Comparison of ENCODE assay signal across 15 cellular contexts in the genomic region with DNA sequence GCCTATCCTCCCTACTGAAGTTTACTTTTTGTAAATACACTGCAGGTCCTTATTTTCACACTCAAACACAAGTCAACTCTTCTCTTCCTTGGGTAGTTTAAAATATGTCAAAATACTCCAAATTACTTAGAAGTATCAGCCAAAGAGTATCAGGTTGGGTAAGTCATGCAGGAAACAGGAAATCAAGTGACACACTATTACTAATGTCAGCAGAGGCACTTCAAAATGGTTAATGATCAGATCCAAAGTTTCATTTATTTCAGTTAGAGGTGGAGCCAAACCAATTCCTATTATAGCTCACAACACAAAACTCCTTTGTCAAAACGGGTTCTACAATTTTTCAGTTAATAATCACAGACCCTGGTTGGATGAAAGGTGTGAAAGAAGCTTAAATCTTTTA. TPM values are rescaled to one million over a fixed set of nuclear protein-coding genes. Genes with fewer than 3 reads are reported as not detected.
DNase-seq lines count a peak whose midpoint lies in the region; ATAC-seq and TF ChIP-seq lines count a peak whose summit lies in the region.
"Had no signal": no experiment of that assay in that cellular context is flagged by ENCODE, and none has a peak within 500 bp of the region (broad histone marks: within the 10 kb centered on the region; RNA-seq: fewer than 3 reads in every experiment).

No MANE protein-coding gene starts in this region.

- no peaks in the 10 kb centered on the region for H3K79me2 ChIP-seq in PC-3 (ENCODE audit: low read length)

- peak; percentile 53 for ATAC-seq in GM19463 (IDR thresholded peaks at IDR 0.05; ENCODE audit: unreplicated experiment)
- no peak for ATAC-seq in PC-3
- no peak for ATAC-seq in HG02970 (IDR thresholded peaks at IDR 0.05; ENCODE audit: low FRiP score, unreplicated experiment)
- no peak for ATAC-seq in HG03432 (IDR thresholded peaks at IDR 0.05; ENCODE audit: unreplicated experiment)
- ATAC-seq: A549, HepG2 had no signal

- no peaks in the 10 kb centered on the region for H3K27me3 Mint-ChIP-seq in Calu3 (ENCODE audit: unreplicated experiment)
- H3K27me3 Mint-ChIP-seq: CD4-positive, CD25-positive, alpha-beta regulatory T cell had no signal

- peak overlapping the region; percentile 66 for H3K27ac Mint-ChIP-seq in Calu3 (ENCODE audit: unreplicated experiment)
- H3K27ac Mint-ChIP-seq: CD4-positive, CD25-positive, alpha-beta regulatory T cell had no signal

- intact Hi-C loops in Calu3 (cut with micrococcal nuclease; ENCODE audit: unreplicated experiment) = no loop called here
- intact Hi-C loops in PC-3 (cut with micrococcal nuclease) = no loop called here
- intact Hi-C loops in colonic mucosa (cut with DNase I) = no loop called here

- H3F3A ChIP-seq in PC-3 (ENCODE audit: low read length, unreplicated experiment) = no peaks in the 10 kb centered on the region

- POLR2A ChIA-PET in PC-3 (lab: Charles Lee; ENCODE audit: unreplicated experiment) = no interaction called here

- H3K9ac ChIP-seq in PC-3 (ENCODE audit: low read length) = no peak overlapping the region
- no peak overlapping the region for H3K9ac ChIP-seq in colonic mucosa (ENCODE audit: low read depth in 2 of 2, low read length in 2 of 2)
- H3K9ac ChIP-seq: KMS-11 had no signal

- no peaks in the 10 kb centered on the region for H3K36me3 ChIP-seq in PC-3 (ENCODE audit: low read depth, low read length)
- no peaks in the 10 kb centered on the region for H3K36me3 ChIP-seq in colonic mucosa

- H3K36me3 Mint-ChIP-seq in Calu3 (ENCODE audit: insufficient read depth, unreplicated experiment) = no peaks in the 10 kb centered on the region
- H3K36me3 Mint-ChIP-seq: CD4-positive, CD25-positive, alpha-beta regulatory T cell had no signal

- no peak overlapping the region for H3K27ac ChIP-seq in PC-3 (ENCODE audit: low read length)
- no peak overlapping the region for H3K27ac ChIP-seq in colonic mucosa
- H3K27ac ChIP-seq: A549, KMS-11 had no signal

- CTCF ChIA-PET in Calu3 (lab: Charles Lee) = interaction anchor here (1.0 kb wide), 1 partner anchor 54 kb away, joined by 3 read pairs; no protein-coding TSS in a partner anchor
- CTCF ChIA-PET in PC-3 (lab: Charles Lee) = no interaction called here

- no peak overlapping the region for H3K4me2 ChIP-seq in PC-3 (ENCODE audit: low read length)
- H3K4me2 ChIP-seq: A549, KMS-11 had no signal

- H3K4me1 ChIP-seq in PC-3 (ENCODE audit: insufficient read depth, low read length) = no peaks in the 10 kb centered on the region
- H3K4me1 ChIP-seq in colonic mucosa = no peaks in the 10 kb centered on the region
- H3K4me1 ChIP-seq: A549 had no signal

- H3K4me1 Mint-ChIP-seq in Calu3 (ENCODE audit: low read depth, unreplicated experiment) = peaks cover 13% of the 10 kb centered on the region

- H3K27me3 ChIP-seq in PC-3 (ENCODE audit: low read length) (no peaks in the 10 kb centered on the region), colonic mucosa (no peaks in the 10 kb centered on the region)

- H3K4me3 Mint-ChIP-seq in Calu3 (ENCODE audit: low read depth, unreplicated experiment) = no peak overlapping the region
- H3K4me3 Mint-ChIP-seq: CD4-positive, CD25-positive, alpha-beta regulatory T cell; H9 had no signal

- no peaks in the 10 kb centered on the region for H4K20me1 ChIP-seq in PC-3 (ENCODE audit: low read length)

- peaks cover 2% of the 10 kb centered on the region for H3K9me3 Mint-ChIP-seq in Calu3 (ENCODE audit: low read depth, unreplicated experiment)
- H3K9me3 Mint-ChIP-seq: H9 had no signal

- no peak overlapping the region for H2AFZ ChIP-seq in PC-3 (ENCODE audit: low read length)

- peaks cover 16% of the 10 kb centered on the region for H3K9me3 ChIP-seq in PC-3 (ENCODE audit: low read length)
- H3K9me3 ChIP-seq in colonic mucosa = no peaks in the 10 kb centered on the region
- H3K9me3 ChIP-seq: A549 had no signal

- BruUV-seq in Calu3 (replicated peaks; lab: Mats Ljungman, UMichigan) = no TSS peak
- no TSS peak for BruUV-seq in PC-3 (replicated peaks; lab: Mats Ljungman, UMichigan)

- TF ChIP-seq CTCF in Calu3 (IDR thresholded peaks at IDR 0.05; ENCODE audit: unreplicated experiment) (no peak), PC-3 (conservative IDR thresholded peaks at IDR 0.05; ENCODE audit: low read depth, low read length) (no peak), colonic mucosa (IDR thresholded peaks at IDR 0.05) (no peak)

- H3K4me3 ChIP-seq in PC-3 (ENCODE audit: low read length) (no peak overlapping the region), colonic mucosa (no peak overlapping the region)
- H3K4me3 ChIP-seq: A549 had no signal

- no peaks in the 10 kb centered on the region for H3K9me2 ChIP-seq in PC-3 (replicated peaks; ENCODE audit: low read length)

- no peak for DNase-seq in Calu3
- DNase-seq in RKO (ENCODE audit: low spot score) = peak; percentile 2
- DNase-seq in foreskin melanocyte = peak; percentile 4
- no peak for DNase-seq in PC-3
- no peak for DNase-seq in colonic mucosa
- DNase-seq: DMS 273 treated with DMSO at 0.1 percent for 48 hours, GOT3, H9 had no signal

RNA-seq across cellular contexts. Expression of gene DLGAP1, which starts 54.2 kb away (rescaled TPM):
- 3.2 and 9.0 TPM in 2 replicates for total RNA-seq in Calu3 (2022)
- total RNA-seq in PC-3 (2014; rRNA removed) = not detected in 2 replicates
- under 1 TPM; 0.25 to 0.50 TPM for total RNA-seq in colonic mucosa
- total RNA-seq: HepG2 had no signal

Comparison
In these comparisons a context has a peak if more than half of its experiments do, and no peak if none do; other contexts are left out.
1. DNase-seq: peak in RKO (single experiment) and foreskin melanocyte (single experiment); none in Calu3 (single experiment), PC-3 (single experiment) and colonic mucosa (single experiment).